In the genomic region with DNA sequence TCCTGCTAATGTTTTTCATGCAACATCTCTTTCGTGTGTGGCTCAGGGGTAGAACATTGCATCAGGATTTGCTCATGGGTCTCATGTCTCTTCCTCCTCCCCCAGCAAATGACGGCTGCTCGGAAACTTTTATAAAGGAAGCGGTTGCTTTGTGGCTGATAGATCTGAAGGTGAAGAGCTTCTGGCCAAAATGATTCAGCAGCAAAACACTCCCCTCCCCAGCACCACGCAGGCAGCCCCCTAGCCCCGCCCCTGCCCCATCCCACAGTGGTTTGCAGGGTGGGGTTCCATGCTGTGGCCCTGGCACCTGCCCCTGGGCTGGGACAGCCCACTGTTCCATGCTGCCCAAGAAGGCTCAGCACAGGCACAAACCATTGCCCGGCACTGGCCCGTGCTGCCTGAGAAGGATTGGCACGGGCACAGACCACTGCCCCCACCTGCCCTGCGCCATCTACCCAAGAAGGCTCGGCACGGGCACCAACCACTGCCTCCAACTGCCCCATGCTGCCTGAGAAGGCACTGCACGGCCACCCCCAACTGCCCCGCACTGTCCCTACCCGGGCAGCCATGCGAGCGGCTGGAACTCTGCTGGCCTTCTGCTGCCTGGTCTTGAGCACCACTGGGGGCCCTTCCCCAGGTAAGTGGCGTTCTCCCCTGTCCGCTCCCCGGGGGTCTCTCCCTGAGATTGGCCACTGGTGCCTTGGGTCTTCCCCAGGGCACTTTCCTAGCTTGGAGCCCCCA, we compare ENCODE assay signal across 9 cellular contexts. TPM values are rescaled to one million over a fixed set of nuclear protein-coding genes. Genes with fewer than 3 reads are reported as not detected.
A peak's percentile ranks its signal among the peaks of the same experiment; 100 is the strongest.
DNase-seq lines count a peak whose midpoint lies in the region; ATAC-seq and TF ChIP-seq lines count a peak whose summit lies in the region.
"Had no signal": no experiment of that assay in that cellular context is flagged by ENCODE, and none has a peak within 500 bp of the region (broad histone marks: within the 10 kb centered on the region; RNA-seq: fewer than 3 reads in every experiment).

TSS of gene CST7 (plus strand) at position 331 of the 741 bp plus-strand sequence. CDS start at position 568, 237 bp downstream.

- no CpG with 5 or more reads among the region's 20 CpGs for WGBS in mesendoderm (ENCODE audit: extremely low coverage, insufficient coverage, low lambda C conversion rate)

- TF ChIP-seq CTCF in right atrium auricular region (IDR thresholded peaks at IDR 0.05), result no peak

- peaks cover 26% of the 10 kb centered on the region for H3K36me3 Mint-ChIP-seq in dendritic cell treated with granulocyte-macrophage colony-stimulating factor and Interleukin-4, amounts not matched to agents 40 ng/mL and 50 ng/mL, for 4 days (ENCODE audit: low read depth)

- ATAC-seq in Right ventricle myocardium inferior, result peak; percentile 53

- no peak within 1 kb of the TSS for H4K8ac ChIP-seq in mesendoderm (ENCODE audit: low read depth, low read length)

- H3K23ac ChIP-seq in mesendoderm (ENCODE audit: low read length), result no peak within 1 kb of the TSS

- H3K9me3 ChIP-seq in right atrium auricular region, result peaks cover 0 to 16% of the 10 kb centered on the region in 2 donors

- no peak within 1 kb of the TSS for H2BK15ac ChIP-seq in mesendoderm (replicated peaks; ENCODE audit: low read depth)

- peaks cover 0 to 7% of the 10 kb centered on the region in 2 donors for H3K4me1 ChIP-seq in right atrium auricular region
- no peaks in the 10 kb centered on the region for H3K4me1 ChIP-seq in mesendoderm (ENCODE audit: control insufficient read depth, low read depth, low read length)

- H3K4me1 Mint-ChIP-seq in dendritic cell treated with granulocyte-macrophage colony-stimulating factor and Interleukin-4, amounts not matched to agents 40 ng/mL and 50 ng/mL, for 4 days (ENCODE audit: low read depth), result peaks cover 65% of the 10 kb centered on the region

- H3K36me3 ChIP-seq in right atrium auricular region, result no peaks in the 10 kb centered on the region
- H3K36me3 ChIP-seq in mesendoderm (ENCODE audit: control insufficient read depth, insufficient read depth, low read length), result no peaks in the 10 kb centered on the region

- no peak within 1 kb of the TSS for H2BK5ac ChIP-seq in mesendoderm (ENCODE audit: low read length)

- peak within 1 kb of the TSS; percentile 63 for H3K4me3 Mint-ChIP-seq in dendritic cell treated with granulocyte-macrophage colony-stimulating factor and Interleukin-4, amounts not matched to agents 40 ng/mL and 50 ng/mL, for 4 days

- intact Hi-C loops in Right ventricle myocardium inferior (cut with DNase I), result no loop called here
- intact Hi-C loops in dendritic cell treated with granulocyte-macrophage colony-stimulating factor and Interleukin-4, amounts not matched to agents 40 ng/mL and 50 ng/mL, for 4 days (cut with micrococcal nuclease), result loop anchor here (2.0 kb wide), 1 partner anchor 16 kb away; no protein-coding TSS in a partner anchor

- peaks cover 5% of the 10 kb centered on the region for H3K27me3 Mint-ChIP-seq in dendritic cell treated with granulocyte-macrophage colony-stimulating factor and Interleukin-4, amounts not matched to agents 40 ng/mL and 50 ng/mL, for 4 days

- H3K79me1 ChIP-seq in mesendoderm (ENCODE audit: low read length), result no peaks in the 10 kb centered on the region

- H3K79me2 ChIP-seq in mesendoderm (ENCODE audit: control insufficient read depth, insufficient read depth, low read length), result no peaks in the 10 kb centered on the region

- no peaks in the 10 kb centered on the region for H3K27me3 ChIP-seq in right atrium auricular region
- no peaks in the 10 kb centered on the region for H3K27me3 ChIP-seq in mesendoderm (ENCODE audit: insufficient read depth, low read length, poor library complexity)

- no peak within 1 kb of the TSS for H3K27ac ChIP-seq in right atrium auricular region
- no peak within 1 kb of the TSS for H3K27ac ChIP-seq in mesendoderm (ENCODE audit: low read depth, low read length)
- H3K27ac ChIP-seq: PC-9 had no signal

- DNase-seq in Right ventricle myocardium inferior (ENCODE audit: missing footprints) (no peak), right atrium auricular region (ENCODE audit: low spot score) (no peak), ecto neural progenitor cell (ENCODE audit: low spot score) (no peak), superior temporal gyrus (ENCODE audit: extremely low spot score) (no peak), mesendoderm (no peak)
- DNase-seq in activated CD4-positive, CD25-positive, alpha-beta regulatory T cell treated with anti-CD3 and anti-CD28 coated beads, Interleukin-2, amount 50 U/mL, for 72 hours, result peak; percentile 59
- DNase-seq in stimulated activated CD4-positive, alpha-beta T cell treated with anti-CD3 and anti-CD28 coated beads, Interleukin-2, amount 100 ng/mL, for 24 hours, result peak; percentile 83 to 84

- H3K4me2 ChIP-seq in mesendoderm (ENCODE audit: low read length), result no peak within 1 kb of the TSS
- H3K4me2 ChIP-seq: PC-9 had no signal

- no peak within 1 kb of the TSS for H2AK5ac ChIP-seq in mesendoderm (ENCODE audit: low read length)

- H3K18ac ChIP-seq in mesendoderm (ENCODE audit: low read length), result no peak within 1 kb of the TSS

- H3K27ac Mint-ChIP-seq in dendritic cell treated with granulocyte-macrophage colony-stimulating factor and Interleukin-4, amounts not matched to agents 40 ng/mL and 50 ng/mL, for 4 days, result peak within 1 kb of the TSS; percentile 92

- H3K9me3 Mint-ChIP-seq in dendritic cell treated with granulocyte-macrophage colony-stimulating factor and Interleukin-4, amounts not matched to agents 40 ng/mL and 50 ng/mL, for 4 days, result peaks cover 42% of the 10 kb centered on the region

- no peak within 1 kb of the TSS for H2BK120ac ChIP-seq in mesendoderm (ENCODE audit: low read depth, low read length)

- H3K56ac ChIP-seq in mesendoderm (ENCODE audit: low read length), result no peak within 1 kb of the TSS

- no peak within 1 kb of the TSS for H3K4ac ChIP-seq in mesendoderm (ENCODE audit: low read depth, low read length)

- H3K9ac ChIP-seq in mesendoderm (ENCODE audit: low read length), result no peak within 1 kb of the TSS

- no peak within 1 kb of the TSS for H4K5ac ChIP-seq in mesendoderm (ENCODE audit: low read length)

- no peak within 1 kb of the TSS for H3K4me3 ChIP-seq in right atrium auricular region
- H3K4me3 ChIP-seq in mesendoderm (ENCODE audit: low read length), result no peak within 1 kb of the TSS
- H3K4me3 ChIP-seq: PC-9 had no signal

RNA-seq across cellular contexts. Expression of gene CST7, which starts in this region (rescaled TPM):
- total RNA-seq in Right ventricle myocardium inferior, result 1.4 TPM
- total RNA-seq in right atrium auricular region, result 1 to 10 TPM; 2.7 to 3.2 TPM
- not detected for polyA plus RNA-seq in mesendoderm (2013, experiment 1 of 2)
- not detected for polyA plus RNA-seq in mesendoderm (2013, experiment 2 of 2)
- total RNA-seq: PC-9 had no signal

Comparison
In these comparisons a context has a peak if more than half of its experiments do, and no peak if none do; other contexts are left out.
1. DNase-seq: peak in activated CD4-positive, CD25-positive, alpha-beta regulatory T cell treated with anti-CD3 and anti-CD28 coated beads, Interleukin-2, amount 50 U/mL, for 72 hours (single experiment) and stimulated activated CD4-positive, alpha-beta T cell treated with anti-CD3 and anti-CD28 coated beads, Interleukin-2, amount 100 ng/mL, for 24 hours (2 of 2); none in Right ventricle myocardium inferior (single experiment), right atrium auricular region (single experiment), ecto neural progenitor cell (single experiment), superior temporal gyrus (single experiment) and mesendoderm (single experiment).